16 cellular contexts compared by ENCODE assay signal in the genomic region with DNA sequence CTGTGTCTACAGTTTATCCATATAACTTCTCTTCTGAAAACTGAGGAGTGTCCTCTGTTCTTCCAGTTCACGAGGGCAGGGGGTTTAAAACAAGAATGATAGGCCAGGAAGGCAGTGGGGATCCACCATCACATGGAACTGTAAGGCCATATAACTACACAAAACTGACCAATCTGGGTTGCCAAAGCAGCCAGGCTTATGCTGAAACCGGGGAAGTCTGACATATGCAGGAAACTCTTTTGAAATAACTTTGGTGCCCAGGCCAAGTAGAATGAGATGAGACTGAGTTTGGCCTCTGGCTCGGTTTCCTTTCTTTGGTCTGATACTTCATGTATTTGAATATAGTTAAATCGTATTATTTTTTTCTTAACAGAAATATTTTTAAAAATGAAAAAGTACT.
"Had no signal": no experiment of that assay in that cellular context is flagged by ENCODE, and none has a peak within 500 bp of the region (broad histone marks: within the 10 kb centered on the region; RNA-seq: fewer than 3 reads in every experiment).

No MANE protein-coding gene starts in this region.

- H3K4me3 Mint-ChIP-seq: activated CD4-positive, alpha-beta memory T cell treated with anti-CD3 and anti-CD28 coated beads, Interleukin-2, amount 10 ng/mL, durations not matched to agents 7 days and 5 days; activated CD4-positive, alpha-beta T cell treated with anti-CD3 and anti-CD28 coated beads for 36 hours; activated naive CD8-positive, alpha-beta T cell treated with anti-CD3 and anti-CD28 coated beads for 36 hours; activated T-helper 1 cell treated with anti-CD3 and anti-CD28 coated beads, Interleukin-12 subunit alpha, Interleukin-12 subunit beta, Interleukin-2, Interleukin-4 antibody, amounts not matched to agents 30 ng/mL and 10 ng/mL and 1 ng/mL, durations not matched to agents 14 hours and 24 hours and 36 hours; brain; central memory CD8-positive, alpha-beta T cell; naive B cell; stimulated activated memory B cell treated with anti-CD40 and anti-IgM and Interleukin-4, amounts not matched to agents 10 μg/mL and 1 μg/mL and 100 μg/mL, for 72 hours; T-helper 17 cell had no signal

- H3K4me3 ChIP-seq: coronary artery, esophagus muscularis mucosa, lower lobe of right lung, tibial artery had no signal

- H3K9me3 ChIP-seq: esophagus muscularis mucosa, lower lobe of right lung, tibial artery had no signal

- H3K27ac ChIP-seq: coronary artery, esophagus muscularis mucosa, foreskin keratinocyte, lower lobe of right lung, tibial artery had no signal

- ATAC-seq: activated CD4-positive, alpha-beta T cell treated with anti-CD3 and anti-CD28 coated beads for 36 hours; foreskin keratinocyte; stimulated activated memory B cell treated with anti-CD40 and anti-IgM and Interleukin-4, amounts not matched to agents 10 μg/mL and 1 μg/mL and 100 μg/mL, for 72 hours; T-helper 17 cell had no signal

- H3K9me3 Mint-ChIP-seq: activated CD4-positive, alpha-beta memory T cell treated with anti-CD3 and anti-CD28 coated beads, Interleukin-2, amount 10 ng/mL, durations not matched to agents 7 days and 5 days; activated naive CD8-positive, alpha-beta T cell treated with anti-CD3 and anti-CD28 coated beads for 36 hours; activated T-helper 1 cell treated with anti-CD3 and anti-CD28 coated beads, Interleukin-12 subunit alpha, Interleukin-12 subunit beta, Interleukin-2, Interleukin-4 antibody, amounts not matched to agents 30 ng/mL and 10 ng/mL and 1 ng/mL, durations not matched to agents 14 hours and 24 hours and 36 hours; brain; central memory CD8-positive, alpha-beta T cell; naive B cell; stimulated activated memory B cell treated with anti-CD40 and anti-IgM and Interleukin-4, amounts not matched to agents 10 μg/mL and 1 μg/mL and 100 μg/mL, for 72 hours had no signal

- H3K27me3 ChIP-seq: esophagus muscularis mucosa, foreskin keratinocyte, tibial artery had no signal

- H3K4me1 ChIP-seq: esophagus muscularis mucosa, foreskin keratinocyte, lower lobe of right lung, tibial artery had no signal

- H3K27me3 Mint-ChIP-seq: activated CD4-positive, alpha-beta memory T cell treated with anti-CD3 and anti-CD28 coated beads, Interleukin-2, amount 10 ng/mL, durations not matched to agents 7 days and 5 days; activated CD4-positive, alpha-beta T cell treated with anti-CD3 and anti-CD28 coated beads for 36 hours; activated naive CD8-positive, alpha-beta T cell treated with anti-CD3 and anti-CD28 coated beads for 36 hours; brain; central memory CD8-positive, alpha-beta T cell; naive B cell; stimulated activated memory B cell treated with anti-CD40 and anti-IgM and Interleukin-4, amounts not matched to agents 10 μg/mL and 1 μg/mL and 100 μg/mL, for 72 hours; T-helper 17 cell had no signal

- DNase-seq: activated CD4-positive, alpha-beta memory T cell treated with anti-CD3 and anti-CD28 coated beads, Interleukin-2, amount 10 ng/mL, durations not matched to agents 7 days and 5 days; activated CD4-positive, alpha-beta T cell treated with anti-CD3 and anti-CD28 coated beads for 36 hours; activated naive CD8-positive, alpha-beta T cell treated with anti-CD3 and anti-CD28 coated beads for 36 hours; foreskin keratinocyte; lower lobe of right lung; naive B cell; posterior cingulate gyrus; retina; T-helper 17 cell; tibial artery had no signal

- H3K4me1 Mint-ChIP-seq: activated CD4-positive, alpha-beta memory T cell treated with anti-CD3 and anti-CD28 coated beads, Interleukin-2, amount 10 ng/mL, durations not matched to agents 7 days and 5 days; activated naive CD8-positive, alpha-beta T cell treated with anti-CD3 and anti-CD28 coated beads for 36 hours; brain; central memory CD8-positive, alpha-beta T cell; stimulated activated memory B cell treated with anti-CD40 and anti-IgM and Interleukin-4, amounts not matched to agents 10 μg/mL and 1 μg/mL and 100 μg/mL, for 72 hours; T-helper 17 cell had no signal

- H3K27ac Mint-ChIP-seq: activated CD4-positive, alpha-beta memory T cell treated with anti-CD3 and anti-CD28 coated beads, Interleukin-2, amount 10 ng/mL, durations not matched to agents 7 days and 5 days; activated CD4-positive, alpha-beta T cell treated with anti-CD3 and anti-CD28 coated beads for 36 hours; activated naive CD8-positive, alpha-beta T cell treated with anti-CD3 and anti-CD28 coated beads for 36 hours; activated T-helper 1 cell treated with anti-CD3 and anti-CD28 coated beads, Interleukin-12 subunit alpha, Interleukin-12 subunit beta, Interleukin-2, Interleukin-4 antibody, amounts not matched to agents 30 ng/mL and 10 ng/mL and 1 ng/mL, durations not matched to agents 14 hours and 24 hours and 36 hours; stimulated activated memory B cell treated with anti-CD40 and anti-IgM and Interleukin-4, amounts not matched to agents 10 μg/mL and 1 μg/mL and 100 μg/mL, for 72 hours; T-helper 17 cell had no signal
